ENCODE assay signal across 3 cellular contexts in genomic region chr2:113521492-113521891, GRCh38. TPM values are rescaled to one million over a fixed set of nuclear protein-coding genes. Genes with fewer than 3 reads are reported as not detected.
"Had no signal": no experiment of that assay in that cellular context is flagged by ENCODE, and none has a peak within 500 bp of the region (broad histone marks: within the 10 kb centered on the region; RNA-seq: fewer than 3 reads in every experiment).

No MANE protein-coding gene starts in this region.

RNA-seq across cellular contexts. Expression of gene FOXD4L1, which starts 23.0 kb away (rescaled TPM):
- total RNA-seq: Right ventricle myocardium inferior, RPMI7951, SJSA1 had no signal
